17 cellular contexts compared by ENCODE assay signal in genomic region chr4:149292422-149293055, GRCh38.
"Had no signal": no experiment of that assay in that cellular context is flagged by ENCODE, and none has a peak within 500 bp of the region (broad histone marks: within the 10 kb centered on the region; RNA-seq: fewer than 3 reads in every experiment).

No MANE protein-coding gene starts in this region.

- DNase-seq: activated B cell treated with CpG ODN at 0.5 μM for 24 hours; activated CD4-positive, alpha-beta T cell treated with anti-CD3 and anti-CD28 coated beads, Interleukin-2, amount 10 ng/mL, durations not matched to agents 24 days and 14 days; activated naive CD4-positive, alpha-beta T cell treated with anti-CD3 and anti-CD28 coated beads for 36 hours; adrenal gland; central memory CD4-positive, alpha-beta T cell; erythroblast; foreskin fibroblast; mesendoderm; ovary; stimulated activated CD4-positive, alpha-beta T cell treated with anti-CD3 and anti-CD28 coated beads, Interleukin-4, amount 100 ng/mL, for 4 hours; stomach; T-helper 17 cell; thyroid gland; uterus had no signal

- H3K27me3 ChIP-seq: adrenal gland, neural progenitor cell, ovary, stomach, thyroid gland, uterus had no signal

- H3K9ac ChIP-seq: neural progenitor cell had no signal

- H3K4me3 ChIP-seq: adrenal gland, neural progenitor cell, ovary, stomach, thyroid gland, uterus had no signal

- H3K4me1 ChIP-seq: adrenal gland, neural progenitor cell, uterus had no signal

- H3K27ac ChIP-seq: adrenal gland, neural progenitor cell, ovary, stomach, thyroid gland, uterus had no signal

- H3K36me3 ChIP-seq: adrenal gland, neural progenitor cell, ovary, stomach, thyroid gland, uterus had no signal

- ATAC-seq: activated T-helper 17 cell treated with anti-CD3 and anti-CD28 coated beads, Interleukin-2, amount 50 U/mL, for 72 hours; left lobe of liver; T-helper 17 cell had no signal

- H3K9me3 ChIP-seq: adrenal gland, ovary, stomach, thyroid gland, uterus had no signal
